11 cellular contexts compared by ENCODE assay signal in genomic region chr3:193701896-193702644, GRCh38.
DNase-seq lines count a peak whose midpoint lies in the region; ATAC-seq, FAIRE-seq and TF ChIP-seq lines count a peak whose summit lies in the region.
"Had no signal": no experiment of that assay in that cellular context is flagged by ENCODE, and none has a peak within 500 bp of the region (broad histone marks: within the 10 kb centered on the region; RNA-seq: fewer than 3 reads in every experiment).

No MANE protein-coding gene starts in this region.

- ATAC-seq in GM21786 (IDR thresholded peaks at IDR 0.05; ENCODE audit: unreplicated experiment), result peak; percentile 63
- no peak for ATAC-seq in HepG2
- ATAC-seq: foreskin keratinocyte had no signal

- H3K4me2 ChIP-seq in HepG2 (ENCODE audit: low read depth, low read length), result no peak overlapping the region

- FAIRE-seq in HepG2 (lab: Jason Lieb, UNC), result no peak

- H3K9ac ChIP-seq in HepG2 (ENCODE audit: insufficient read depth, low read depth, low read length), result no peak overlapping the region

- H3K4me1 ChIP-seq in HepG2 (ENCODE audit: insufficient read depth, low read length) (no peaks in the 10 kb centered on the region), SJCRH30 (no peaks in the 10 kb centered on the region)
- H3K4me1 ChIP-seq: foreskin keratinocyte had no signal

- BruUV-seq in HepG2 (replicated peaks; lab: Mats Ljungman, UMichigan), result no TSS peak

- H2AFZ ChIP-seq in HepG2 (ENCODE audit: low read length), result no peak overlapping the region

- TF ChIP-seq EP300 in HepG2 (IDR thresholded peaks at IDR 0.05; ENCODE audit: low read depth in 2 of 2, low read length in 2 of 2) (no peak), HepG2 (CRISPR knock-in tag; IDR thresholded peaks at IDR 0.05; ENCODE audit: borderline replicate concordance) (no peak)

- intact Hi-C loops in HepG2 (cut with micrococcal nuclease; ENCODE audit: unreplicated experiment), result no loop called here

- TF ChIP-seq POLR2A in HepG2 (IDR thresholded peaks at IDR 0.05; ENCODE audit: insufficient read depth in 1 of 2, low read depth in 2 of 2, low read length in 2 of 2), result no peak

- H3K27ac ChIP-seq in HepG2 (ENCODE audit: extremely low read length, insufficient read depth, low read length), result no peak overlapping the region
- H3K27ac ChIP-seq in SJCRH30, result no peak overlapping the region
- H3K27ac ChIP-seq: foreskin keratinocyte had no signal

- H3K9me3 ChIP-seq in HepG2 (ENCODE audit: low read length), result no peaks in the 10 kb centered on the region
- H3K9me3 ChIP-seq in SJCRH30 (replicated peaks), result no peaks in the 10 kb centered on the region

- H3K36me3 ChIP-seq in HepG2 (replicated peaks in 1 of 2; ENCODE audit: control insufficient read depth in 1 of 2, insufficient read depth in 2 of 2, low read length in 2 of 2), result no peaks in the 10 kb centered on the region
- peaks cover 11% of the 10 kb centered on the region for H3K36me3 ChIP-seq in SJCRH30

- POLR2A ChIA-PET in HepG2 (lab: Yijun Ruan, JAX), result no interaction called here

- DNase-seq in GF-D8 (lab: John Stamatoyannopoulos, UW), result peak; percentile 63
- DNase-seq in M059J (ENCODE audit: low read depth), result peak; percentile 65
- peak; percentile 11 for DNase-seq in fibroblast of the aortic adventitia (ENCODE audit: low read depth)
- no peak for DNase-seq in HepG2 (ENCODE audit: low spot score)
- DNase-seq in cerebellum (ENCODE audit: low spot score), result no peak
- DNase-seq in SJCRH30, result no peak
- DNase-seq in NCI-H187 treated with DMSO at 0.1 percent for 48 hours (lab: John Stamatoyannopoulos, UW), result no peak
- DNase-seq: activated naive CD8-positive, alpha-beta T cell treated with anti-CD3 and anti-CD28 coated beads, Interleukin-2, amount 10 ng/mL, durations not matched to agents 7 days and 5 days; Calu3; foreskin keratinocyte had no signal

- TF ChIP-seq CTCF in fibroblast of the aortic adventitia (IDR thresholded peaks at IDR 0.05; ENCODE audit: insufficient read depth, low read length), result no peak
- TF ChIP-seq CTCF in HepG2 (CRISPR knock-in tag; IDR thresholded peaks at IDR 0.05), result no peak

- no peaks in the 10 kb centered on the region for H4K20me1 ChIP-seq in HepG2 (ENCODE audit: insufficient read depth, low read length)

- H3K79me2 ChIP-seq in HepG2 (ENCODE audit: insufficient read depth, low read length), result no peaks in the 10 kb centered on the region

- WGBS in HepG2 (ENCODE audit: low lambda C conversion rate), result 96% methylated on average over 12 of the region's 12 CpGs

- H3K27me3 ChIP-seq in HepG2 (ENCODE audit: control insufficient read depth in 1 of 2, insufficient read depth in 2 of 2, low read length in 2 of 2) (no peaks in the 10 kb centered on the region), SJCRH30 (no peaks in the 10 kb centered on the region)
- H3K27me3 ChIP-seq: foreskin keratinocyte had no signal

- H3K4me3 ChIP-seq in fibroblast of the aortic adventitia (ENCODE audit: low read depth, low read length) (no peak overlapping the region), HepG2 (replicated peaks in 1 of 3; ENCODE audit: insufficient read depth in 1 of 3, low read depth in 2 of 3, low read length in 3 of 3) (no peak overlapping the region), SJCRH30 (no peak overlapping the region)

- in situ Hi-C loops in HepG2 (cut with HindIII; ENCODE audit: extremely low pct_ligation_motif_present, low pct_unique_long_range_greater_than_20kb), result no loop called here

- CTCF ChIA-PET in HepG2 (lab: Yijun Ruan, JAX; ENCODE audit: low intra/inter-chr PET ratio, low total read pairs), result no interaction called here

- no peak for TF ChIP-seq RAD21 in HepG2 (CRISPR knock-in tag; IDR thresholded peaks at IDR 0.05)

TF ChIP-seq in HepG2, 621 proteins besides CTCF, POLR2A, EP300 and RAD21:
- no peak for TF ChIP-seq YY1 (IDR thresholded peaks at IDR 0.05; ENCODE audit: insufficient read depth, insufficient replicate concordance, low read depth, low read length)
- TF ChIP-seq ZNF317 (CRISPR knock-in tag; IDR thresholded peaks at IDR 0.05), result no peak
- no peak for TF ChIP-seq THAP11 (CRISPR knock-in tag; IDR thresholded peaks at IDR 0.05)
- no peak for TF ChIP-seq MAZ (IDR thresholded peaks at IDR 0.05; ENCODE audit: borderline replicate concordance, low read depth, low read length)
- no peak for TF ChIP-seq MAZ (CRISPR knock-in tag; IDR thresholded peaks at IDR 0.05; ENCODE audit: low read depth)
- TF ChIP-seq NFE2L1 (CRISPR knock-in tag; IDR thresholded peaks at IDR 0.05; ENCODE audit: borderline replicate concordance), result no peak
- no peak for TF ChIP-seq ATF7 (IDR thresholded peaks at IDR 0.05)
- TF ChIP-seq ATF7 (CRISPR knock-in tag; IDR thresholded peaks at IDR 0.05), result no peak
- no peak for TF ChIP-seq PAWR (CRISPR knock-in tag; IDR thresholded peaks at IDR 0.05; ENCODE audit: borderline replicate concordance)
- TF ChIP-seq ATRX (CRISPR knock-in tag; IDR thresholded peaks at IDR 0.05; ENCODE audit: borderline replicate concordance), result no peak
- no peak for TF ChIP-seq JDP2 (CRISPR knock-in tag; IDR thresholded peaks at IDR 0.05; ENCODE audit: borderline replicate concordance)
- no peak for TF ChIP-seq ARNT (IDR thresholded peaks at IDR 0.05)
- no peak for TF ChIP-seq ZNF678 (CRISPR knock-in tag; IDR thresholded peaks at IDR 0.05)
- TF ChIP-seq IKZF1 (IDR thresholded peaks at IDR 0.05), result no peak
- no peak for TF ChIP-seq ZSCAN22 (CRISPR knock-in tag; IDR thresholded peaks at IDR 0.05)
- no peak for TF ChIP-seq MTA1 (CRISPR knock-in tag; IDR thresholded peaks at IDR 0.05; ENCODE audit: borderline replicate concordance)
- TF ChIP-seq ZNF660 (CRISPR knock-in tag; IDR thresholded peaks at IDR 0.05; ENCODE audit: borderline replicate concordance, low read depth), result no peak
- TF ChIP-seq AGO1 (IDR thresholded peaks at IDR 0.05; ENCODE audit: low read depth, low read length, poor library complexity, severe bottlenecking), result no peak
- no peak for TF ChIP-seq ZNF749 (CRISPR knock-in tag; IDR thresholded peaks at IDR 0.05; ENCODE audit: borderline replicate concordance)
- TF ChIP-seq, protein P1, sequence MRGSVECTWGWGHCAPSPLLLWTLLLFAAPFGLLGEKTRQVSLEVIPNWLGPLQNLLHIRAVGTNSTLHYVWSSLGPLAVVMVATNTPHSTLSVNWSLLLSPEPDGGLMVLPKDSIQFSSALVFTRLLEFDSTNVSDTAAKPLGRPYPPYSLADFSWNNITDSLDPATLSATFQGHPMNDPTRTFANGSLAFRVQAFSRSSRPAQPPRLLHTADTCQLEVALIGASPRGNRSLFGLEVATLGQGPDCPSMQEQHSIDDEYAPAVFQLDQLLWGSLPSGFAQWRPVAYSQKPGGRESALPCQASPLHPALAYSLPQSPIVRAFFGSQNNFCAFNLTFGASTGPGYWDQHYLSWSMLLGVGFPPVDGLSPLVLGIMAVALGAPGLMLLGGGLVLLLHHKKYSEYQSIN (CRISPR knock-in tag; IDR thresholded peaks at IDR 0.05; ENCODE audit: borderline replicate concordance), result no peak
- TF ChIP-seq SMARCC2 (IDR thresholded peaks at IDR 0.05), result no peak
TF ChIP-seq in HepG2: peak in this region for 0.

Comparison
In these comparisons a context has a peak if more than half of its experiments do, and no peak if none do; other contexts are left out.
1. DNase-seq: peak in GF-D8 (single experiment), M059J (single experiment) and fibroblast of the aortic adventitia (single experiment); none in HepG2 (single experiment), cerebellum (single experiment), SJCRH30 (0 of 2) and NCI-H187 treated with DMSO at 0.1 percent for 48 hours (single experiment).